In the genomic region with DNA sequence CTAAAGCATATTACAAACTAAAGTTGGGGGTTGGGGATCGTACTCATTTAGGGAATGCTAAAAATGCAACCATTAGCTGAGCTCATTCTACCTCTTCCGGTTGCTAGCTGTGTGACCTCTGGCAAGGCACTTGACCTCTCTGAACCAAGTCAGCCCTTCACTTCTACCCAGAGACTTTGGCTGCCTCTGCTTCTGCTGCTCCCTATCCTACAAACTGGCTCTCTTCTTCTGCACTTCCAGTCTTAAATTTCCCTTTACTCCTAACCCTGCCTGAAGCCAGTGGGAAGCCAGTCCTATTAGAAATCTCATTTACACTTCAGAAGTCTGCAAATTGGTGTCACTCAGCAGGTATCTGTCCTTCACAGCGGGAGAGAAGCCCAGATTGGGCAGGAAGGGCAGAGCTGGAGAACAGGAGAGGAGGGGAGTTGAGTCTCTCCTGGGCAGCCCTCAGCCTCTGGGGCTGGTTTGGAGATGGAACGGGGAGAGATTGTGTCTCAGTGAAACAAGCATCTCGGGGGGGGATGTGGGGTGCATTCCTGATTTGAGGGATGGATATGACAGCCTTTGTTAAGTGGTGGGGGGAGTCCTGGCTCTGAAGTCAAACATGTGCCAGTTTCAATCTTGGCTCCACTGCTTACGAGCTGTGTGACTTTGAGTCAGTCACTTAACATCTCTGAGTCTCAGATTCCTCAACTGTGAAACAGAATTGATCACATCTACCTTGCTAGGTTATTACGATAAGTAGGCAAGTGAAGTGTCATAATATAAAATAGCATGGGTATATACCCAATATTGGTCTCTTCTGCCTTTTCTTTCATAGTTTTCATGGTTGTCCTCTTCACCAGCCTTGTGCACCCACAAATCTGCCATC, we compare ENCODE assay signal across 1 cellular context.
TF ChIP-seq lines count a peak whose summit lies in the region.

No MANE protein-coding gene starts in this region.

TF ChIP-seq in H1, 55 proteins besides CTCF, POLR2A, EP300 and RAD21:
- TF ChIP-seq TAF1 (IDR thresholded peaks at IDR 0.05; ENCODE audit: low read depth, low read length) (peak; percentile 39; the same call in 1 of the 2 replicates), TBP (IDR thresholded peaks at IDR 0.05; ENCODE audit: low read depth, low read length) (0 out of 2 replicates have a peak, but pooled peaks have one; percentile 45), CTBP2 (IDR thresholded peaks at IDR 0.05; ENCODE audit: borderline replicate concordance, insufficient read depth, insufficient read length, low read length) (peak; percentile 85), RFX5 (IDR thresholded peaks at IDR 0.05; ENCODE audit: borderline replicate concordance, low read depth, low read length) (no peak), CBX8 (IDR thresholded peaks at IDR 0.05; ENCODE audit: borderline replicate concordance, low read depth, low read length) (no peak), GTF2F1 (IDR thresholded peaks at IDR 0.05; ENCODE audit: borderline replicate concordance, low read depth, low read length) (no peak), TCF12 (IDR thresholded peaks at IDR 0.05; ENCODE audit: low read depth, low read length) (0 out of 2 replicates have a peak, but pooled peaks have one; percentile 62), CEBPB (IDR thresholded peaks at IDR 0.05; ENCODE audit: low read depth, low read length) (no peak), SIN3A (conservative IDR thresholded peaks at IDR 0.05 in 1 of 2, IDR thresholded peaks at IDR 0.05 in 1 of 2; ENCODE audit: low read depth in 1 of 2, low read length in 2 of 2) (0 out of 4 replicates have a peak, but pooled peaks of 1 of the 2 experiments have one; percentile 59), SP1 (IDR thresholded peaks at IDR 0.05; ENCODE audit: low read depth, low read length) (peak; percentile 53; the same call in 1 of the 2 replicates), POLR2AphosphoS5 (IDR thresholded peaks at IDR 0.05; ENCODE audit: low read depth, low read length) (no peak), HDAC2 (IDR thresholded peaks at IDR 0.05; ENCODE audit: borderline replicate concordance in 1 of 2, low read depth in 2 of 2, low read length in 2 of 2) (peak; percentile 81 to 85; a peak in 3 of 4 replicates), BCL11A (IDR thresholded peaks at IDR 0.05; ENCODE audit: low read depth in 2 of 2, low read length in 2 of 2) (peak in 1 of 2 experiments; percentile 73), POU5F1 (IDR thresholded peaks at IDR 0.05; ENCODE audit: low read depth, low read length) (peak; percentile 50; the same call in 1 of the 2 replicates), TEAD4 (IDR thresholded peaks at IDR 0.05; ENCODE audit: low read depth, low read length) (peak; percentile 88), KDM1A (IDR thresholded peaks at IDR 0.05; ENCODE audit: borderline replicate concordance, low read length) (peak; percentile 98; the same call in 1 of the 2 replicates), JUND (IDR thresholded peaks at IDR 0.05; ENCODE audit: low read length) (no peak; the same call in 1 of the 2 replicates), YY1 (IDR thresholded peaks at IDR 0.05; ENCODE audit: low read depth, low read length) (peak; percentile 72; the same call in 1 of the 2 replicates), JUN (IDR thresholded peaks at IDR 0.05; ENCODE audit: low read depth, low read length) (0 out of 2 replicates have a peak, but pooled peaks have one; percentile 10), MAFK (IDR thresholded peaks at IDR 0.05; ENCODE audit: low read depth, low read length) (peak; percentile 2; the same call in 1 of the 2 replicates), RXRA (IDR thresholded peaks at IDR 0.05; ENCODE audit: insufficient read depth, low read depth, low read length) (0 out of 2 replicates have a peak, but pooled peaks have one; percentile 47), NANOG (IDR thresholded peaks at IDR 0.05; ENCODE audit: insufficient read depth, low read depth, low read length, poor library complexity, severe bottlenecking) (peak; percentile 94)
- TF ChIP-seq, protein P1, sequence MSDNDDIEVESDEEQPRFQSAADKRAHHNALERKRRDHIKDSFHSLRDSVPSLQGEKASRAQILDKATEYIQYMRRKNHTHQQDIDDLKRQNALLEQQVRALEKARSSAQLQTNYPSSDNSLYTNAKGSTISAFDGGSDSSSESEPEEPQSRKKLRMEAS (IDR thresholded peaks at IDR 0.05): 0 out of 2 replicates have a peak, but pooled peaks have one; percentile 12
- TF ChIP-seq, protein P2, sequence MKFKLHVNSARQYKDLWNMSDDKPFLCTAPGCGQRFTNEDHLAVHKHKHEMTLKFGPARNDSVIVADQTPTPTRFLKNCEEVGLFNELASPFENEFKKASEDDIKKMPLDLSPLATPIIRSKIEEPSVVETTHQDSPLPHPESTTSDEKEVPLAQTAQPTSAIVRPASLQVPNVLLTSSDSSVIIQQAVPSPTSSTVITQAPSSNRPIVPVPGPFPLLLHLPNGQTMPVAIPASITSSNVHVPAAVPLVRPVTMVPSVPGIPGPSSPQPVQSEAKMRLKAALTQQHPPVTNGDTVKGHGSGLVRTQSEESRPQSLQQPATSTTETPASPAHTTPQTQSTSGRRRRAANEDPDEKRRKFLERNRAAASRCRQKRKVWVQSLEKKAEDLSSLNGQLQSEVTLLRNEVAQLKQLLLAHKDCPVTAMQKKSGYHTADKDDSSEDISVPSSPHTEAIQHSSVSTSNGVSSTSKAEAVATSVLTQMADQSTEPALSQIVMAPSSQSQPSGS (IDR thresholded peaks at IDR 0.05; ENCODE audit: low read length): 0 out of 2 replicates have a peak, but pooled peaks have one; percentile 49
- TF ChIP-seq, protein P3, sequence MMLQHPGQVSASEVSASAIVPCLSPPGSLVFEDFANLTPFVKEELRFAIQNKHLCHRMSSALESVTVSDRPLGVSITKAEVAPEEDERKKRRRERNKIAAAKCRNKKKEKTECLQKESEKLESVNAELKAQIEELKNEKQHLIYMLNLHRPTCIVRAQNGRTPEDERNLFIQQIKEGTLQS (IDR thresholded peaks at IDR 0.05; ENCODE audit: insufficient read depth, low read depth, low read length): no peak
